1 cellular context compared by ENCODE assay signal in genomic region chr17:62099532-62099931, GRCh38.
TF ChIP-seq lines count a peak whose summit lies in the region.

No MANE protein-coding gene starts in this region.

TF ChIP-seq in HepG2, 621 proteins besides CTCF, POLR2A, EP300 and RAD21 (continued from another document):
- TF ChIP-seq SKIL (CRISPR knock-in tag; IDR thresholded peaks at IDR 0.05; ENCODE audit: borderline replicate concordance), result no peak
- no peak for TF ChIP-seq LRRFIP1 (CRISPR knock-in tag; conservative IDR thresholded peaks at IDR 0.05)
- no peak for TF ChIP-seq HMGXB4 (CRISPR knock-in tag; IDR thresholded peaks at IDR 0.05; ENCODE audit: borderline replicate concordance in 1 of 2, low read depth in 1 of 2)
- TF ChIP-seq SUZ12 (IDR thresholded peaks at IDR 0.05; ENCODE audit: low read depth, low read length), result no peak
- TF ChIP-seq CEBPB (IDR thresholded peaks at IDR 0.05; ENCODE audit: borderline replicate concordance, low read depth, low read length), result peak; percentile 55; the same call in 1 of the 2 replicates
- TF ChIP-seq SYNCRIP (IDR thresholded peaks at IDR 0.05; ENCODE audit: insufficient read depth, low read depth, low read length), result no peak
- no peak for TF ChIP-seq KLF11 (CRISPR knock-in tag; IDR thresholded peaks at IDR 0.05)
- no peak for TF ChIP-seq DNMT3B (CRISPR knock-in tag; conservative IDR thresholded peaks at IDR 0.05)
- TF ChIP-seq ZNF101 (CRISPR knock-in tag; IDR thresholded peaks at IDR 0.05; ENCODE audit: borderline replicate concordance, low read depth), result no peak
- TF ChIP-seq ZNF121 (CRISPR knock-in tag; IDR thresholded peaks at IDR 0.05), result peak; percentile 85
- peak; percentile 48; the same call in 1 of the 2 replicates for TF ChIP-seq HNF4A (CRISPR knock-in tag; IDR thresholded peaks at IDR 0.05)
- no peak for TF ChIP-seq PREB (CRISPR knock-in tag; IDR thresholded peaks at IDR 0.05)
- no peak for TF ChIP-seq MAX (IDR thresholded peaks at IDR 0.05)
- TF ChIP-seq ZNF318 (CRISPR knock-in tag; IDR thresholded peaks at IDR 0.05), result no peak
